Comparison of ENCODE assay signal across 10 cellular contexts in genomic region chr1:16905856-16906702, GRCh38. TPM values are rescaled to one million over a fixed set of nuclear protein-coding genes. Genes with fewer than 3 reads are reported as not detected.
DNase-seq lines count a peak whose midpoint lies in the region; ATAC-seq and TF ChIP-seq lines count a peak whose summit lies in the region.
"Had no signal": no experiment of that assay in that cellular context is flagged by ENCODE, and none has a peak within 500 bp of the region (broad histone marks: within the 10 kb centered on the region; RNA-seq: fewer than 3 reads in every experiment).

No MANE protein-coding gene starts in this region.

- no peaks in the 10 kb centered on the region for H3K36me3 Mint-ChIP-seq in endodermal cell (ENCODE audit: low read depth)

- TF ChIP-seq CTCF in endodermal cell (conservative IDR thresholded peaks at IDR 0.05) = no peak
- TF ChIP-seq CTCF in gastrocnemius medialis (IDR thresholded peaks at IDR 0.05 in 4 of 5, conservative IDR thresholded peaks at IDR 0.05 in 1 of 5) = no peak

- H3K4me1 ChIP-seq in endodermal cell (ENCODE audit: control insufficient read depth, insufficient read depth, low read length) = no peaks in the 10 kb centered on the region
- H3K4me1 ChIP-seq in gastrocnemius medialis = peaks cover 13 to 15% of the 10 kb centered on the region in 2 donors

- H3K36me3 ChIP-seq in endodermal cell (ENCODE audit: control insufficient read depth, insufficient read depth, low read length) (no peaks in the 10 kb centered on the region), gastrocnemius medialis (no peaks in the 10 kb centered on the region)

- no peak for TF ChIP-seq POLR2A in gastrocnemius medialis (IDR thresholded peaks at IDR 0.05)

- no peak overlapping the region for H3K4me3 Mint-ChIP-seq in endodermal cell
- H3K4me3 Mint-ChIP-seq: WTC11 had no signal

- H3K4me1 Mint-ChIP-seq in endodermal cell = peaks cover 12% of the 10 kb centered on the region

- H3K27ac Mint-ChIP-seq in endodermal cell = no peak overlapping the region
- H3K27ac Mint-ChIP-seq: WTC11 had no signal

- H3K27ac ChIP-seq in endodermal cell (ENCODE audit: low read depth, low read length) = peak overlapping the region; percentile 100
- peak overlapping the region; percentile 88 to 98 (median 93) for H3K27ac ChIP-seq in gastrocnemius medialis

- ATAC-seq in gastrocnemius medialis = no peak
- no peak for ATAC-seq in HG03097 (IDR thresholded peaks at IDR 0.05; ENCODE audit: low FRiP score, unreplicated experiment)

- H3K9me3 ChIP-seq in endodermal cell (ENCODE audit: control insufficient read depth, low read length) (no peaks in the 10 kb centered on the region), gastrocnemius medialis (no peaks in the 10 kb centered on the region)

- peak; percentile 41 for DNase-seq in ELR (ENCODE audit: low read depth)
- DNase-seq in NCI-H226 = peak; percentile 23
- DNase-seq in endodermal cell = peak; percentile 44
- no peak for DNase-seq in gastrocnemius medialis
- DNase-seq in activated gamma-delta T cell (lab: John Stamatoyannopoulos, UW) = no peak
- DNase-seq in SKM-1 (lab: John Stamatoyannopoulos, UW; ENCODE audit: unreplicated experiment) = no peak
- DNase-seq: effector CD4-positive, alpha-beta T cell had no signal

- H3K27me3 Mint-ChIP-seq in endodermal cell (ENCODE audit: insufficient read depth) = no peaks in the 10 kb centered on the region

- no peak overlapping the region for H3K9ac ChIP-seq in endodermal cell (ENCODE audit: extremely low read depth, low read length, poor library complexity, severe bottlenecking)

- 84 to 86% methylated on average over 10 to 11 of the region's 11 CpGs for WGBS in endodermal cell (ENCODE audit: insufficient coverage in 1 of 2, insufficient read length in 1 of 2), 2 experiments

- in situ Hi-C loops in gastrocnemius medialis (cut with MboI; ENCODE audit: low sequenced_read_pairs in 4 of 4) = no loop called here

- no peaks in the 10 kb centered on the region for H3K9me3 Mint-ChIP-seq in endodermal cell
- H3K9me3 Mint-ChIP-seq: WTC11 had no signal

- H3K4me3 ChIP-seq in endodermal cell (ENCODE audit: low read length) (no peak overlapping the region), gastrocnemius medialis (no peak overlapping the region)

- intact Hi-C loops in gastrocnemius medialis (cut with DNase I; ENCODE audit: low total_unique reads) = loop anchor here (5.0 to 10.0 kb wide), 3 partner anchors 146 to 411 kb away; partner anchors contain the start of gene SDHB

- no peaks in the 10 kb centered on the region for H3K27me3 ChIP-seq in endodermal cell (ENCODE audit: control insufficient read depth, insufficient read depth, low read length, poor library complexity, severe bottlenecking)
- H3K27me3 ChIP-seq in gastrocnemius medialis = no peaks in the 10 kb centered on the region

RNA-seq across cellular contexts. Expression of gene RNU1-2, which starts 10.3 kb away (rescaled TPM):
- total RNA-seq in endodermal cell (1,000 to 10,000 TPM; 2,483 to 3,611 TPM), gastrocnemius medialis (under 1 TPM in 1 of 4 donors, not detected in 3; under 0.01 TPM)
- polyA plus RNA-seq in endodermal cell (2013, experiment 1 of 2) = 11,872 TPM
- polyA plus RNA-seq in endodermal cell (2013, experiment 2 of 2) = 14,577 TPM
- total RNA-seq: myocyte had no signal

RNA-seq across cellular contexts. Expression of gene CROCC, which starts 15.7 kb away (rescaled TPM):
- total RNA-seq in endodermal cell (10 to 100 TPM; 58.4 to 61.8 TPM), gastrocnemius medialis (1 to 10 TPM; 3.0 to 8.0 (median 5.3) TPM)
- 38.9 TPM for polyA plus RNA-seq in endodermal cell (2013, experiment 1 of 2)
- 33.9 TPM for polyA plus RNA-seq in endodermal cell (2013, experiment 2 of 2)

Comparison
In these comparisons a context has a peak if more than half of its experiments do, and no peak if none do; other contexts are left out.
1. DNase-seq: peak in ELR (single experiment), NCI-H226 (single experiment) and endodermal cell (single experiment); none in gastrocnemius medialis (0 of 2), activated gamma-delta T cell (single experiment) and SKM-1 (single experiment).
2. RNA of gene RNU1-2, which starts 10.3 kb away (total RNA-seq): 2,483 to 3,611 TPM in endodermal cell; under 0.01 TPM in gastrocnemius medialis; every median in the first group is over 1,000 times any median in the second.
3. RNA of gene CROCC, which starts 15.7 kb away (total RNA-seq): 58.4 to 61.8 TPM in endodermal cell; 3.0 to 8.0 TPM in gastrocnemius medialis; every median in the first group is over 4 times any median in the second.